ENCODE assay signal across 9 cellular contexts in genomic region chr5:144205141-144205551, GRCh38. TPM values are rescaled to one million over a fixed set of nuclear protein-coding genes. Genes with fewer than 3 reads are reported as not detected.
DNase-seq lines count a peak whose midpoint lies in the region; ATAC-seq and TF ChIP-seq lines count a peak whose summit lies in the region.
"Had no signal": no experiment of that assay in that cellular context is flagged by ENCODE, and none has a peak within 500 bp of the region (broad histone marks: within the 10 kb centered on the region; RNA-seq: fewer than 3 reads in every experiment).

No MANE protein-coding gene starts in this region.

- TF ChIP-seq CTCF in MCF 10A (IDR thresholded peaks at IDR 0.05; ENCODE audit: unreplicated experiment) = no peak

- no peaks in the 10 kb centered on the region for H3K9me3 ChIP-seq in aorta (ENCODE audit: control insufficient read depth, low read length)

- peaks cover 15% of the 10 kb centered on the region for H3K4me1 Mint-ChIP-seq in MCF 10A (ENCODE audit: insufficient read depth, unreplicated experiment)
- peaks cover 0 to 5% (median 4%) of the 10 kb centered on the region in 3 donors for H3K4me1 Mint-ChIP-seq in T-cell

- H3K27ac ChIP-seq in aorta (ENCODE audit: low read depth in 1 of 2, low read length in 2 of 2) = no peak overlapping the region
- H3K27ac ChIP-seq: KMS-11 had no signal

- H3K27me3 ChIP-seq in aorta (ENCODE audit: control insufficient read depth in 1 of 2, insufficient read depth in 2 of 2, low read length in 1 of 2) = no peaks in the 10 kb centered on the region

- ATAC-seq in Right ventricle myocardium inferior (peak; percentile 44), aorta (ENCODE audit: low FRiP score) (peak; percentile 82), HG03571 (IDR thresholded peaks at IDR 0.05; ENCODE audit: unreplicated experiment) (no peak), HG03196 (IDR thresholded peaks at IDR 0.05; ENCODE audit: unreplicated experiment) (no peak), T-cell (replicated peaks in 1 of 4) (no peak)

- H3K9me3 Mint-ChIP-seq in MCF 10A (ENCODE audit: unreplicated experiment) (no peaks in the 10 kb centered on the region), T-cell (no peaks in the 10 kb centered on the region)

- DNase-seq in Right ventricle myocardium inferior (ENCODE audit: missing footprints) (peak; percentile 46), cardiac septum (ENCODE audit: low spot score) (no peak), MCF 10A (ENCODE audit: unreplicated experiment) (peak; percentile 30), left kidney (ENCODE audit: low read depth, low spot score) (peak; percentile 71), aorta (peak; percentile 55 to 80), T-cell (no peak)

- H3K4me3 Mint-ChIP-seq in MCF 10A (ENCODE audit: unreplicated experiment) (peak overlapping the region; percentile 22), T-cell (no peak overlapping the region)

- BruUV-seq in MCF 10A (replicated peaks; lab: Mats Ljungman, UMichigan) = no TSS peak

- H3K4me3 ChIP-seq in aorta (ENCODE audit: low read length in 2 of 2) = peak overlapping the region; percentile 41 to 56

- 1% methylated on average over 30 to 31 of the region's 31 CpGs for WGBS in aorta, 2 donors

- intact Hi-C loops in Right ventricle myocardium inferior (cut with DNase I) = loop anchor here (10.0 kb wide), 3 partner anchors 1610 to 1930 kb away; no protein-coding TSS in a partner anchor
- intact Hi-C loops in cardiac septum (cut with DNase I) = loop anchor here (10.0 kb wide), 2 partner anchors 1630 to 1850 kb away; partner anchors contain the start of gene PRELID2
- intact Hi-C loops in MCF 10A (cut with micrococcal nuclease) = loop anchor here (1.0 to 2.0 kb wide), 2 partner anchors 494 to 1033 kb away; no protein-coding TSS in a partner anchor
- intact Hi-C loops in aorta (cut with DNase I) = loop anchor here (10.0 kb wide), 3 partner anchors 1630 to 1850 kb away; partner anchors contain the start of gene PRELID2 (in 1 of the 2)

- CTCF ChIA-PET in MCF 10A (lab: Yijun Ruan, JAX) = interaction anchor here (0.6 to 7.1 kb wide), 17 partner anchors 9 to 1683 kb away, joined by 3 to 92 read pairs (median 4); no protein-coding TSS in a partner anchor
- CTCF ChIA-PET in T-cell (lab: Charles Lee) = interaction anchor here (1.7 to 2.1 kb wide), 2 partner anchors 14 to 57 kb away, joined by 6 to 8 read pairs; no protein-coding TSS in a partner anchor

- H3K27ac Mint-ChIP-seq in MCF 10A (ENCODE audit: low read depth, unreplicated experiment) = no peak overlapping the region
- H3K27ac Mint-ChIP-seq in T-cell = no peak overlapping the region

- no peaks in the 10 kb centered on the region for H3K36me3 ChIP-seq in aorta (ENCODE audit: control insufficient read depth in 1 of 2, insufficient read depth in 2 of 2, low read length in 1 of 2)

- no peaks in the 10 kb centered on the region for H3K4me1 ChIP-seq in aorta (ENCODE audit: control insufficient read depth in 1 of 2, insufficient read depth in 2 of 2, low read length in 2 of 2)

- POLR2A ChIA-PET in MCF 10A (lab: Yijun Ruan, JAX) (no interaction called here), T-cell (lab: Charles Lee) (no interaction called here)

- H3K27me3 Mint-ChIP-seq in MCF 10A (ENCODE audit: insufficient read depth, unreplicated experiment) (peaks cover 54% of the 10 kb centered on the region), T-cell (peaks cover 56 to 67% of the 10 kb centered on the region in 2 donors)

- H3K36me3 Mint-ChIP-seq in MCF 10A (ENCODE audit: insufficient read depth, unreplicated experiment) (no peaks in the 10 kb centered on the region), T-cell (no peaks in the 10 kb centered on the region)

RNA-seq across cellular contexts. Expression of gene KCTD16, which starts 34.5 kb away (rescaled TPM):
- total RNA-seq in Right ventricle myocardium inferior (0.03 TPM), cardiac septum (0.08 TPM), MCF 10A (2022) (0.16 and 0.20 TPM in 2 replicates), aorta (1 to 10 TPM; 2.7 to 3.3 TPM), T-cell (under 1 TPM in 4 of 5 donors, not detected in 1; 0.03 to 0.20 (median 0.10) TPM)
- under 1 TPM in 1 of 2 donors, not detected in 1; 0.13 TPM for polyA plus RNA-seq in aorta

RNA-seq across cellular contexts. Expression of gene YIPF5, which starts 34.7 kb away (rescaled TPM):
- 22.5 TPM for total RNA-seq in Right ventricle myocardium inferior
- total RNA-seq in cardiac septum = 25.0 TPM
- total RNA-seq in MCF 10A (2022) = 88.7 and 115 TPM in 2 replicates
- 10 to 100 TPM; 40.4 to 48.2 TPM for total RNA-seq in aorta
- 10 to 100 TPM; 19.7 to 23.7 TPM for polyA plus RNA-seq in aorta
- total RNA-seq in T-cell = 10 to 100 TPM; 32.8 to 47.1 (median 41.2) TPM

Comparison
In these comparisons a context has a peak if more than half of its experiments do, and no peak if none do; other contexts are left out.
1. DNase-seq: peak in Right ventricle myocardium inferior (single experiment), MCF 10A (single experiment), left kidney (single experiment) and aorta (2 of 2); none in cardiac septum (single experiment) and T-cell (0 of 34).
2. ATAC-seq: peak in Right ventricle myocardium inferior (single experiment) and aorta (single experiment); none in HG03571 (single experiment), HG03196 (single experiment) and T-cell (0 of 4).